In the genomic region with DNA sequence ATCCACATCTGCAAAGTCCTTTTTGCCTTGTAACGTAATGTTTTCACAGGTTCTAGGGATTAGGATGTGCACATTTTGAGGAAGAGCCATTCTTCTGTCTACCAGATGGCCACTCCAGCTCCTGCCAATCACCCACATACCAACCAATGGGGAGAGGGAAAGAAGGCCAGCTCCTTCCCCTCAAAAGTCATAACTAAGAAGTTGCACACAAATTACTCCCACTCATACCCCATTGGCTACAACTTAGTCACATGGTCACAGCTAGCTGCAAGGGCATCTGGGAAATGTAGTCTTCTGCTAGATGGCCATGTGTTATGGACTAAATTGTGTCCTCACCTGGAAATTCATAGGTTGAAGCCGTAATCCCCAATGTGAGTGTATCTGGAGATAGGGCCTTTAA, we compare ENCODE assay signal across 2 cellular contexts.
A peak's percentile ranks its signal among the peaks of the same experiment; 100 is the strongest.
TF ChIP-seq lines count a peak whose summit lies in the region.

No MANE protein-coding gene starts in this region.

TF ChIP-seq in A549, 52 proteins besides CTCF, POLR2A, EP300 and RAD21 (continued from another document):
- TF ChIP-seq, protein P1, sequence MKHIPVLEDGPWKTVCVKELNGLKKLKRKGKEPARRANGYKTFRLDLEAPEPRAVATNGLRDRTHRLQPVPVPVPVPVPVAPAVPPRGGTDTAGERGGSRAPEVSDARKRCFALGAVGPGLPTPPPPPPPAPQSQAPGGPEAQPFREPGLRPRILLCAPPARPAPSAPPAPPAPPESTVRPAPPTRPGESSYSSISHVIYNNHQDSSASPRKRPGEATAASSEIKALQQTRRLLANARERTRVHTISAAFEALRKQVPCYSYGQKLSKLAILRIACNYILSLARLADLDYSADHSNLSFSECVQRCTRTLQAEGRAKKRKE (CRISPR knock-in tag; IDR thresholded peaks at IDR 0.05; ENCODE audit: low read depth), result no peak

TF ChIP-seq in WTC11, 78 proteins besides CTCF, POLR2A, EP300 and RAD21 (continued from another document):
- TF ChIP-seq, protein P2, sequence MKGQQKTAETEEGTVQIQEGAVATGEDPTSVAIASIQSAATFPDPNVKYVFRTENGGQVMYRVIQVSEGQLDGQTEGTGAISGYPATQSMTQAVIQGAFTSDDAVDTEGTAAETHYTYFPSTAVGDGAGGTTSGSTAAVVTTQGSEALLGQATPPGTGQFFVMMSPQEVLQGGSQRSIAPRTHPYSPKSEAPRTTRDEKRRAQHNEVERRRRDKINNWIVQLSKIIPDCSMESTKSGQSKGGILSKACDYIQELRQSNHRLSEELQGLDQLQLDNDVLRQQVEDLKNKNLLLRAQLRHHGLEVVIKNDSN (CRISPR knock-in tag; IDR thresholded peaks at IDR 0.05), result peak; percentile 86
- peak; percentile 88 for TF ChIP-seq NFYB (CRISPR knock-in tag; conservative IDR thresholded peaks at IDR 0.05; ENCODE audit: low read depth)
